Comparison of ENCODE assay signal across 25 cellular contexts in genomic region chr22:48506506-48507145, GRCh38.
A peak's percentile ranks its signal among the peaks of the same experiment; 100 is the strongest.
DNase-seq lines count a peak whose midpoint lies in the region; ATAC-seq, FAIRE-seq and TF ChIP-seq lines count a peak whose summit lies in the region.
"Had no signal": no experiment of that assay in that cellular context is flagged by ENCODE, and none has a peak within 500 bp of the region (broad histone marks: within the 10 kb centered on the region; RNA-seq: fewer than 3 reads in every experiment).

No MANE protein-coding gene starts in this region.

- H3K18ac ChIP-seq in H1 (ENCODE audit: extremely low read depth, low read length), result no peak overlapping the region; the same call in 1 of the 2 replicates
- peak overlapping the region; percentile 68 for H3K18ac ChIP-seq in neuronal stem cell (ENCODE audit: low read length)

- H3K4me3 ChIP-seq in heart left ventricle (no peak overlapping the region), H1 (ENCODE audit: extremely low read depth in 1 of 4, insufficient read depth in 2 of 4, low read depth in 3 of 4, low read length in 4 of 4) (no peak overlapping the region), neuronal stem cell (ENCODE audit: low read length in 2 of 2) (no peak overlapping the region)
- H3K4me3 ChIP-seq: A549; BLaER1 treated with 17β-estradiol and CSF1 and Interleukin-3, amounts not matched to agents 10 nM and 100 nM; GM12878; GM23248; HAP-1 had no signal

- H3K56ac ChIP-seq in H1 (replicated peaks; ENCODE audit: insufficient read length, low read depth, low read length), result no peak overlapping the region

- H3K27me3 ChIP-seq in heart left ventricle (peaks cover 0 to 33% (median 7%) of the 10 kb centered on the region in 9 donors), H1 (replicated peaks in 1 of 4; ENCODE audit: control insufficient read depth in 3 of 4, extremely low read depth in 1 of 4, insufficient read depth in 3 of 4, low read length in 3 of 4) (no peaks in the 10 kb centered on the region), neuronal stem cell (ENCODE audit: control insufficient read depth in 3 of 3, insufficient read depth in 3 of 3, low read depth in 1 of 3, low read length in 3 of 3) (no peaks in the 10 kb centered on the region)
- H3K27me3 ChIP-seq: BE2C; BLaER1 treated with 17β-estradiol and CSF1 and Interleukin-3, amounts not matched to agents 10 nM and 100 nM had no signal

- peaks cover 9 to 18% of the 10 kb centered on the region in 2 experiments for H4K20me1 ChIP-seq in H1 (replicated peaks in 1 of 2; ENCODE audit: control insufficient read depth in 1 of 2, insufficient read depth in 2 of 2, low read length in 2 of 2)

- no peak for FAIRE-seq in H1 (lab: Jason Lieb, UNC)
- FAIRE-seq: A549, D721Med, GM12878, GM19239, H54 had no signal

- no peak overlapping the region for H2AFZ ChIP-seq in H1 (ENCODE audit: low read length)
- H2AFZ ChIP-seq in neuronal stem cell (ENCODE audit: low read length), result no peak overlapping the region
- H2AFZ ChIP-seq: GM23248 had no signal

- H2BK20ac ChIP-seq in H1 (ENCODE audit: low read length), result no peak overlapping the region

- H3K79me1 ChIP-seq in H1 (ENCODE audit: low read depth, low read length) (peaks cover 16% of the 10 kb centered on the region), neuronal stem cell (ENCODE audit: low read depth, low read length) (peaks cover 2% of the 10 kb centered on the region)

- no peaks in the 10 kb centered on the region for H3K9me3 ChIP-seq in heart left ventricle
- no peaks in the 10 kb centered on the region for H3K9me3 ChIP-seq in H1 (ENCODE audit: insufficient read depth in 2 of 2, low read depth in 1 of 2, low read length in 1 of 2)
- H3K9me3 ChIP-seq in neuronal stem cell (replicated peaks in 1 of 2; ENCODE audit: control insufficient read depth in 2 of 2, insufficient read depth in 1 of 2, low read depth in 1 of 2, low read length in 2 of 2), result no peaks in the 10 kb centered on the region
- H3K9me3 ChIP-seq: A549; BLaER1 treated with 17β-estradiol and CSF1 and Interleukin-3, amounts not matched to agents 10 nM and 100 nM; HAP-1 had no signal

- H3K14ac ChIP-seq in H1 (ENCODE audit: insufficient read length) (no peak overlapping the region), neuronal stem cell (ENCODE audit: low read length) (no peak overlapping the region)

- no peaks in the 10 kb centered on the region for H3K36me3 Mint-ChIP-seq in endothelial cell (ENCODE audit: low read depth, unreplicated experiment)
- H3K36me3 Mint-ChIP-seq: CD14-positive monocyte; CD8-positive, alpha-beta memory T cell had no signal

- no peak for TF ChIP-seq CTCF in heart left ventricle (IDR thresholded peaks at IDR 0.05)
- TF ChIP-seq CTCF in H1 (IDR thresholded peaks at IDR 0.05; ENCODE audit: control extremely low read depth in 1 of 3, insufficient read depth in 1 of 3, low read depth in 1 of 3, low read length in 3 of 3), result no peak
- no peak for TF ChIP-seq CTCF in endothelial cell (IDR thresholded peaks at IDR 0.05; ENCODE audit: unreplicated experiment)

- no peak overlapping the region for H4K91ac ChIP-seq in H1 (replicated peaks; ENCODE audit: insufficient read length, low read length)
- no peak overlapping the region for H4K91ac ChIP-seq in neuronal stem cell (ENCODE audit: low read depth, low read length, poor library complexity)

- no peak for TF ChIP-seq EP300 in H1 (IDR thresholded peaks at IDR 0.05; ENCODE audit: borderline replicate concordance in 1 of 2, low read depth in 2 of 2, low read length in 2 of 2)

- TF ChIP-seq POLR2A in heart left ventricle (IDR thresholded peaks at IDR 0.05), result no peak
- no peak for TF ChIP-seq POLR2A in H1 (IDR thresholded peaks at IDR 0.05; ENCODE audit: control extremely low read depth in 1 of 2, low read depth in 2 of 2, low read length in 2 of 2)

- no peak overlapping the region for H3K27ac Mint-ChIP-seq in endothelial cell (ENCODE audit: unreplicated experiment)
- H3K27ac Mint-ChIP-seq: CD4-positive, alpha-beta T cell; CD8-positive, alpha-beta memory T cell; HFFc6 had no signal

- H3K4me1 ChIP-seq in heart left ventricle (no peaks in the 10 kb centered on the region), H1 (replicated peaks in 1 of 4; ENCODE audit: control insufficient read depth in 3 of 4, insufficient read depth in 4 of 4, low read length in 3 of 4) (peaks cover 0 to 10% (median 5%) of the 10 kb centered on the region in 4 experiments; a peak in 4 of 7 replicates), neuronal stem cell (ENCODE audit: control insufficient read depth in 2 of 2, insufficient read depth in 1 of 2, low read depth in 1 of 2, low read length in 2 of 2) (peaks cover 0 to 2% of the 10 kb centered on the region in 2 donors)
- H3K4me1 ChIP-seq: A549; BE2C; BLaER1 treated with 17β-estradiol and CSF1 and Interleukin-3, amounts not matched to agents 10 nM and 100 nM; HAP-1 had no signal

- peak; percentile 46 for DNase-seq in Right ventricle myocardium inferior (ENCODE audit: missing footprints)
- no peak for DNase-seq in heart left ventricle
- DNase-seq in H1 (ENCODE audit: low read depth in 1 of 2, low spot score in 2 of 2), result no peak
- DNase-seq in neuronal stem cell (ENCODE audit: low spot score), result no peak
- no peak for DNase-seq in NCI-H226
- no peak for DNase-seq in endothelial cell (ENCODE audit: low spot score)
- DNase-seq: 8988T; ACHN; AML-193; BE2C; CD4-positive, alpha-beta T cell; CD8-positive, alpha-beta memory T cell; DMS 273 treated with DMSO at 0.1 percent for 48 hours; EL; GDM1; GM23248; HFFc6 had no signal

- peaks cover 0 to 47% of the 10 kb centered on the region in 2 experiments; a peak in 2 of 4 replicates for H3K79me2 ChIP-seq in H1 (ENCODE audit: control insufficient read depth in 1 of 2, insufficient read depth in 2 of 2, low read length in 2 of 2)

- H3K27ac ChIP-seq in heart left ventricle (no peak overlapping the region), H1 (ENCODE audit: low read depth, low read length) (no peak overlapping the region), neuronal stem cell (replicated peaks; ENCODE audit: low read length) (no peak overlapping the region)
- H3K27ac ChIP-seq: A549; BLaER1 treated with 17β-estradiol and CSF1 and Interleukin-3, amounts not matched to agents 10 nM and 100 nM; GM23248 had no signal

- H3K23ac ChIP-seq in H1 (ENCODE audit: insufficient read length), result no peak overlapping the region
- peak overlapping the region; percentile 5 for H3K23ac ChIP-seq in neuronal stem cell (ENCODE audit: low read depth, low read length, poor library complexity)

- H3K4me1 Mint-ChIP-seq in endothelial cell (ENCODE audit: unreplicated experiment), result peaks cover 7% of the 10 kb centered on the region
- H3K4me1 Mint-ChIP-seq: CD14-positive monocyte; CD8-positive, alpha-beta memory T cell had no signal

- H3K36me3 ChIP-seq in heart left ventricle, result no peaks in the 10 kb centered on the region
- no peaks in the 10 kb centered on the region for H3K36me3 ChIP-seq in H1 (ENCODE audit: control insufficient read depth in 2 of 4, insufficient read depth in 4 of 4, low read length in 3 of 4)
- H3K36me3 ChIP-seq in neuronal stem cell (replicated peaks in 1 of 2; ENCODE audit: control insufficient read depth in 2 of 2, insufficient read depth in 2 of 2, low read length in 2 of 2), result no peaks in the 10 kb centered on the region
- H3K36me3 ChIP-seq: BE2C; BLaER1 treated with 17β-estradiol and CSF1 and Interleukin-3, amounts not matched to agents 10 nM and 100 nM; HAP-1 had no signal

- no peak overlapping the region for H3K4me3 Mint-ChIP-seq in endothelial cell (ENCODE audit: unreplicated experiment)
- H3K4me3 Mint-ChIP-seq: CD14-positive monocyte; CD4-positive, alpha-beta T cell; CD8-positive, alpha-beta memory T cell; HFFc6 had no signal

- TF ChIP-seq RAD21 in H1 (IDR thresholded peaks at IDR 0.05 in 1 of 2, conservative IDR thresholded peaks at IDR 0.05 in 1 of 2; ENCODE audit: low read depth in 2 of 2, low read length in 2 of 2), result no peak

- H4K8ac ChIP-seq in H1 (ENCODE audit: extremely low read depth, insufficient read depth, low read length), result peak overlapping the region; percentile 2; the same call in 1 of the 2 replicates
- H4K8ac ChIP-seq in neuronal stem cell (ENCODE audit: low read depth, low read length), result no peak overlapping the region

- intact Hi-C loops in Right ventricle myocardium inferior (cut with DNase I) (no loop called here), heart left ventricle (cut with DNase I) (no loop called here)

- H2BK12ac ChIP-seq in H1 (ENCODE audit: low read depth, low read length) (no peak overlapping the region), neuronal stem cell (ENCODE audit: low read length) (no peak overlapping the region)

- no peaks in the 10 kb centered on the region for H3K9me3 Mint-ChIP-seq in endothelial cell (ENCODE audit: unreplicated experiment)
- H3K9me3 Mint-ChIP-seq: CD14-positive monocyte; CD4-positive, alpha-beta T cell; CD8-positive, alpha-beta memory T cell had no signal

- no peak overlapping the region for H3K4ac ChIP-seq in H1 (replicated peaks; ENCODE audit: insufficient read length, low read depth, low read length)
- H3K4ac ChIP-seq in neuronal stem cell (ENCODE audit: low read length), result no peak overlapping the region

- H4K5ac ChIP-seq in H1 (ENCODE audit: insufficient read length, low read depth, low read length), result no peak overlapping the region

- no peak overlapping the region for H3K4me2 ChIP-seq in H1 (ENCODE audit: insufficient read depth in 1 of 2, low read depth in 2 of 2, low read length in 2 of 2)
- no peak overlapping the region for H3K4me2 ChIP-seq in neuronal stem cell (ENCODE audit: insufficient read depth, low read length, poor library complexity, severe bottlenecking)
- H3K4me2 ChIP-seq: A549; BLaER1 treated with 17β-estradiol and CSF1 and Interleukin-3, amounts not matched to agents 10 nM and 100 nM had no signal

- H2AK5ac ChIP-seq in H1 (ENCODE audit: low read depth, low read length), result no peak overlapping the region
- H2AK5ac ChIP-seq in neuronal stem cell (ENCODE audit: low read depth, low read length), result peak overlapping the region; percentile 36

- H3K23me2 ChIP-seq in H1 (ENCODE audit: low read depth, low read length), result no peaks in the 10 kb centered on the region

- 80 to 91% (median 85%) methylated on average over 10 to 17 of the region's 17 CpGs for WGBS in heart left ventricle, 4 donors
- WGBS in H1 (ENCODE audit: extremely low coverage in 1 of 2, insufficient coverage in 1 of 2, insufficient read length in 1 of 2, insufficient replicate concordance in 2 of 2, low coverage in 1 of 2, low lambda C conversion rate in 2 of 2, missing lambda C conversion rate in 1 of 2), 2 experiments, result 95% methylated on average over 17 of the region's 17 CpGs; no CpG with 5 or more reads in 1 of the 2 experiments
- WGBS in neuronal stem cell (ENCODE audit: extremely low coverage in 2 of 2, insufficient read length in 2 of 2, insufficient replicate concordance in 1 of 2), 2 donors, result no CpG with 5 or more reads among the region's 17 CpGs

- H2BK15ac ChIP-seq in H1 (ENCODE audit: low read length) (no peak overlapping the region), neuronal stem cell (ENCODE audit: low read length) (no peak overlapping the region)

- H2BK5ac ChIP-seq in H1 (ENCODE audit: low read depth, low read length) (no peak overlapping the region), neuronal stem cell (ENCODE audit: low read length) (no peak overlapping the region)

- H3K9ac ChIP-seq in H1 (replicated peaks in 1 of 4; ENCODE audit: extremely low read depth in 1 of 4, low read depth in 3 of 4, low read length in 3 of 4), result no peak overlapping the region
- H3K9ac ChIP-seq in neuronal stem cell (ENCODE audit: low read depth, low read length, poor library complexity), result no peak overlapping the region
- H3K9ac ChIP-seq: BLaER1 treated with 17β-estradiol and CSF1 and Interleukin-3, amounts not matched to agents 10 nM and 100 nM; GM23248 had no signal

- POLR2A ChIA-PET in H1 (lab: Charles Lee; ENCODE audit: partially characterized antibody), result no interaction called here

- H2BK120ac ChIP-seq in H1 (replicated peaks; ENCODE audit: low read depth, low read length) (no peak overlapping the region), neuronal stem cell (ENCODE audit: low read depth, low read length) (no peak overlapping the region)

- ATAC-seq in Right ventricle myocardium inferior, result no peak
- ATAC-seq in heart left ventricle, result no peak
- ATAC-seq: A549, GM12878 had no signal

- CTCF ChIA-PET in H1 (lab: Charles Lee; ENCODE audit: partially characterized antibody), result no interaction called here

- peaks cover 2% of the 10 kb centered on the region for H3K27me3 Mint-ChIP-seq in endothelial cell (ENCODE audit: unreplicated experiment)
- H3K27me3 Mint-ChIP-seq: CD4-positive, alpha-beta T cell had no signal
